1 cellular context compared by ENCODE assay signal in the genomic region with DNA sequence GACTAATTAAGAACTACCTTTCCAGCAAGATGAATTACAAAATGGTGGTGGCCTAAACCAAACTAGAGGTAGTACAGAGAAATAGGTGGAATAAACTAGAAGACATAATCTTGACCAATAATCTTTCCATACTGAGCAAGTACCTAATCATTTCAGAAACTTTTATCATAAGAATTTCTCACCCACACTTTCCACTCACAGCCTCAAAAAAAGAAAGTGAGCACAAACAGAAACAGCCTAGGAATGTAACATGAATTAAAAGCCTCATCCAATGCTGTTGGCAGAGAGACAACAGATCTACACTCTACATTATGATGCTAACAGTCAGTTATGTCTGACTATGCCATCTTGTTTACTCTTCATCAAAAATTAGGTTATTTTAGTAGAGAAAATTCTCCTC.
TF ChIP-seq lines count a peak whose summit lies in the region.

No MANE protein-coding gene starts in this region.

TF ChIP-seq in SK-N-SH, 30 proteins besides CTCF, POLR2A, EP300 and RAD21 (continued from another document):
- TF ChIP-seq REST (IDR thresholded peaks at IDR 0.05; ENCODE audit: low read depth, low read length): no peak
